In the genomic region with DNA sequence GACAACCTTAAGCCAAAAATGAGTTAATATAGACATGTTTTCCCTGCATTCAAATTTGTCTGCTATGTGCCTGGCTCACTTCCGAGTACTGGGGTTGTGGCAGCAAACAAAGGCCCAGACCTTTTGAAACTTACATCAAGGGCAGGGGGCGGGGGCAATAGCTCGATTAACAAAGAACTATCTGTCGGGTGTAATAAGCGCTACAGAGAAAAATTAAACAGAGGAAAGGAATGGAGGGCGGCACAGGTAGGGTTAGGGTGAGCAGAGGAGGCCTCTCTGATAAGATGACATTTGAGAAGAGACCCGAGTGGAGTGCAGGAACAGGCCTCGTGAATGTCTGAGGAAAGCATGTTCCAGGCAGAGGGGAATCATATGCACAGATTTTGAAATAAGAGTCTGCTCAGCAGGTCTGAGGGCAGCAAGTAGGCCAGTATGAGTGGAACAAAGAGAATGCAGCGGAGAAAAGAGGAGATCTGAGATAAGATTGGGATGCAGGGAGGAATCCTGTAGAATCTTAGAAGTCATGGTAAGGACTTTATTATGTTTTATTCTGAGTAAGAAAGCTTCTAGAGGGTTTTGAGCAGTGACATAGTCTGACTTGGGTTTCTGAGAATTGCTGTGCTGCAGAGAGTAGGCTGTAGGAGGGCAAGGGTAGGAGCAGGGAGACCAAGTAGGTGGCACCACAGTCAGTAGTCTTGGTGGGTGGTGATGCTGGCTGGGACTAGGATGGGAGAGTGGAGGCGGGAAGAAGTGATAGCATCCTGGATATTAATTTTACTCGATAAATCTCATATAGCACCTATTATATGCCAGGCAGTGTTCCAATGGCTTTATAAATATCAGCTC, we compare ENCODE assay signal across 1 cellular context.
A peak's percentile ranks its signal among the peaks of the same experiment; 100 is the strongest.
TF ChIP-seq lines count a peak whose summit lies in the region.

No MANE protein-coding gene starts in this region.

TF ChIP-seq in HepG2, 621 proteins besides CTCF, POLR2A, EP300 and RAD21 (continued from another document and continues in another):
- TF ChIP-seq, protein P1, sequence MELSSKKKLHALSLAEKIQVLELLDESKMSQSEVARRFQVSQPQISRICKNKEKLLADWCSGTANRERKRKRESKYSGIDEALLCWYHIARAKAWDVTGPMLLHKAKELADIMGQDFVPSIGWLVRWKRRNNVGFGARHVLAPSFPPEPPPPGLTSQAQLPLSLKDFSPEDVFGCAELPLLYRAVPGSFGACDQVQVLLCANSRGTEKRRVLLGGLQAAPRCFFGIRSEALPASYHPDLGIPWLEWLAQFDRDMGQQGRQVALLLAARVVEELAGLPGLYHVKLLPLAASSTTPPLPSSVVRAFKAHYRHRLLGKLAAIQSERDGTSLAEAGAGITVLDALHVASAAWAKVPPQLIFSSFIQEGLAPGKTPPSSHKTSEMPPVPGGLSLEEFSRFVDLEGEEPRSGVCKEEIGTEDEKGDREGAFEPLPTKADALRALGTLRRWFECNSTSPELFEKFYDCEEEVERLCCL (CRISPR knock-in tag; IDR thresholded peaks at IDR 0.05; ENCODE audit: borderline replicate concordance): no peak
- TF ChIP-seq NCOA1 (CRISPR knock-in tag; IDR thresholded peaks at IDR 0.05) (0 out of 2 replicates have a peak, but pooled peaks have one; percentile 44), ELF3 (CRISPR knock-in tag; IDR thresholded peaks at IDR 0.05) (0 out of 2 replicates have a peak, but pooled peaks have one; percentile 32), MIER3 (CRISPR knock-in tag; IDR thresholded peaks at IDR 0.05; ENCODE audit: borderline replicate concordance) (peak; percentile 43; the same call in 1 of the 2 replicates), SKI (IDR thresholded peaks at IDR 0.05; ENCODE audit: partially characterized antibody) (peak; percentile 45), SIX1 (CRISPR knock-in tag; IDR thresholded peaks at IDR 0.05; ENCODE audit: borderline replicate concordance) (peak; percentile 87), ISX (CRISPR knock-in tag; conservative IDR thresholded peaks at IDR 0.05) (no peak), SIX4 (CRISPR knock-in tag; IDR thresholded peaks at IDR 0.05) (peak; percentile 77; the same call in 1 of the 2 replicates), TCF7 (IDR thresholded peaks at IDR 0.05; ENCODE audit: low read depth) (peak; percentile 82), RARA (CRISPR knock-in tag; IDR thresholded peaks at IDR 0.05) (peak; percentile 49), ZNF674 (CRISPR knock-in tag; IDR thresholded peaks at IDR 0.05; ENCODE audit: low read depth) (no peak), NKX3-1 (CRISPR knock-in tag; IDR thresholded peaks at IDR 0.05) (no peak), FOXA3 (CRISPR knock-in tag; IDR thresholded peaks at IDR 0.05) (peak; percentile 53; the same call in 1 of the 2 replicates), ZNF432 (CRISPR knock-in tag; IDR thresholded peaks at IDR 0.05; ENCODE audit: borderline replicate concordance) (no peak), ZFX (CRISPR knock-in tag; IDR thresholded peaks at IDR 0.05; ENCODE audit: low read depth) (peak; percentile 70; the same call in 1 of the 2 replicates), THAP11 (CRISPR knock-in tag; IDR thresholded peaks at IDR 0.05) (0 out of 2 replicates have a peak, but pooled peaks have one; percentile 17), ZMYM4 (CRISPR knock-in tag; IDR thresholded peaks at IDR 0.05) (peak; percentile 38), RXRB (CRISPR knock-in tag; IDR thresholded peaks at IDR 0.05; ENCODE audit: borderline replicate concordance) (peak; percentile 26; the same call in 1 of the 2 replicates), NCOA2 (CRISPR knock-in tag; IDR thresholded peaks at IDR 0.05) (peak; percentile 74), ZNF879 (CRISPR knock-in tag; IDR thresholded peaks at IDR 0.05) (no peak), GATA4 (IDR thresholded peaks at IDR 0.05; ENCODE audit: borderline replicate concordance, low read depth) (no peak), ZNF256 (CRISPR knock-in tag; conservative IDR thresholded peaks at IDR 0.05) (0 out of 2 replicates have a peak, but pooled peaks have one; percentile 26), NCOR1 (IDR thresholded peaks at IDR 0.05; ENCODE audit: borderline replicate concordance, low read length) (peak; percentile 45; the same call in 1 of the 2 replicates), ZEB1 (IDR thresholded peaks at IDR 0.05; ENCODE audit: insufficient replicate concordance, low read depth) (peak; percentile 62), ZNF549 (CRISPR knock-in tag; IDR thresholded peaks at IDR 0.05) (no peak), TBX2 (CRISPR knock-in tag; IDR thresholded peaks at IDR 0.05; ENCODE audit: borderline replicate concordance) (peak; percentile 87; the same call in 1 of the 2 replicates), NFE2L1 (CRISPR knock-in tag; IDR thresholded peaks at IDR 0.05; ENCODE audit: borderline replicate concordance) (no peak), BRD4 (CRISPR knock-in tag; IDR thresholded peaks at IDR 0.05) (no peak), SMAD3 (CRISPR knock-in tag; IDR thresholded peaks at IDR 0.05) (peak; percentile 42; the same call in 1 of the 2 replicates), FOXO1 (CRISPR knock-in tag; IDR thresholded peaks at IDR 0.05) (0 out of 2 replicates have a peak, but pooled peaks have one; percentile 22), NR2F2 (IDR thresholded peaks at IDR 0.05; ENCODE audit: borderline replicate concordance, low read depth) (no peak), SP1 (IDR thresholded peaks at IDR 0.05) (no peak), SP1 (CRISPR knock-in tag; IDR thresholded peaks at IDR 0.05) (no peak), SOX5 (CRISPR knock-in tag; IDR thresholded peaks at IDR 0.05; ENCODE audit: borderline replicate concordance) (peak; percentile 74; the same call in 1 of the 2 replicates), CREM (IDR thresholded peaks at IDR 0.05) (peak; percentile 48; the same call in 1 of the 2 replicates), CREM (CRISPR knock-in tag; IDR thresholded peaks at IDR 0.05) (no peak), MED1 (CRISPR knock-in tag; IDR thresholded peaks at IDR 0.05) (peak; percentile 29; the same call in 1 of the 2 replicates), ZNF138 (CRISPR knock-in tag; IDR thresholded peaks at IDR 0.05; ENCODE audit: low read depth) (no peak), KMT2B (CRISPR knock-in tag; IDR thresholded peaks at IDR 0.05) (0 out of 2 replicates have a peak, but pooled peaks have one; percentile 25), RBFOX2 (IDR thresholded peaks at IDR 0.05; ENCODE audit: low read depth, low read length) (no peak), ASH2L (IDR thresholded peaks at IDR 0.05; ENCODE audit: insufficient read length, low read depth, low read length) (peak; percentile 55), ZKSCAN5 (CRISPR knock-in tag; IDR thresholded peaks at IDR 0.05) (no peak), ZNF614 (CRISPR knock-in tag; IDR thresholded peaks at IDR 0.05; ENCODE audit: borderline replicate concordance) (0 out of 2 replicates have a peak, but pooled peaks have one; percentile 22), TSC22D2 (CRISPR knock-in tag; IDR thresholded peaks at IDR 0.05; ENCODE audit: borderline replicate concordance) (no peak), STAT5B (CRISPR knock-in tag; IDR thresholded peaks at IDR 0.05) (no peak), IRF2 (CRISPR knock-in tag; IDR thresholded peaks at IDR 0.05) (peak; percentile 40; the same call in 1 of the 2 replicates), ISL2 (CRISPR knock-in tag; IDR thresholded peaks at IDR 0.05) (0 out of 2 replicates have a peak, but pooled peaks have one; percentile 15), YY1 (IDR thresholded peaks at IDR 0.05; ENCODE audit: insufficient read depth, insufficient replicate concordance, low read depth, low read length) (no peak), POLR2G (IDR thresholded peaks at IDR 0.05; ENCODE audit: low read depth, low read length) (peak; percentile 49; the same call in 1 of the 2 replicates), FOXJ3 (CRISPR knock-in tag; IDR thresholded peaks at IDR 0.05; ENCODE audit: borderline replicate concordance) (no peak), ZNF782 (CRISPR knock-in tag; IDR thresholded peaks at IDR 0.05; ENCODE audit: borderline replicate concordance) (no peak), TEAD3 (CRISPR knock-in tag; optimal IDR thresholded peaks at IDR 0.05; ENCODE audit: borderline replicate concordance) (peak; percentile 19), PITX1 (CRISPR knock-in tag; IDR thresholded peaks at IDR 0.05) (no peak), ETV5 (CRISPR knock-in tag; IDR thresholded peaks at IDR 0.05; ENCODE audit: borderline replicate concordance) (peak; percentile 59; the same call in 1 of the 2 replicates)
- TF ChIP-seq, protein P2, sequence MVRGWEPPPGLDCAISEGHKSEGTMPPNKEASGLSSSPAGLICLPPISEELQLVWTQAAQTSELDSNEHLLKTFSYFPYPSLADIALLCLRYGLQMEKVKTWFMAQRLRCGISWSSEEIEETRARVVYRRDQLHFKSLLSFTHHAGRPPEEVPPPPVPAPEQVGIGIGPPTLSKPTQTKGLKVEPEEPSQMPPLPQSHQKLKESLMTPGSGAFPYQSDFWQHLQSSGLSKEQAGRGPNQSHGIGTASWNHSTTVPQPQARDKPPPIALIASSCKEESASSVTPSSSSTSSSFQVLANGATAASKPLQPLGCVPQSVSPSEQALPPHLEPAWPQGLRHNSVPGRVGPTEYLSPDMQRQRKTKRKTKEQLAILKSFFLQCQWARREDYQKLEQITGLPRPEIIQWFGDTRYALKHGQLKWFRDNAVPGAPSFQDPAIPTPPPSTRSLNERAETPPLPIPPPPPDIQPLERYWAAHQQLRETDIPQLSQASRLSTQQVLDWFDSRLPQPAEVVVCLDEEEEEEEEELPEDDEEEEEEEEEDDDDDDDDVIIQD (CRISPR knock-in tag; IDR thresholded peaks at IDR 0.05; ENCODE audit: low read depth): peak; percentile 73
- TF ChIP-seq, protein P3, sequence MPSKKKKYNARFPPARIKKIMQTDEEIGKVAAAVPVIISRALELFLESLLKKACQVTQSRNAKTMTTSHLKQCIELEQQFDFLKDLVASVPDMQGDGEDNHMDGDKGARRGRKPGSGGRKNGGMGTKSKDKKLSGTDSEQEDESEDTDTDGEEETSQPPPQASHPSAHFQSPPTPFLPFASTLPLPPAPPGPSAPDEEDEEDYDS (CRISPR knock-in tag; IDR thresholded peaks at IDR 0.05): no peak
- TF ChIP-seq, protein P4, sequence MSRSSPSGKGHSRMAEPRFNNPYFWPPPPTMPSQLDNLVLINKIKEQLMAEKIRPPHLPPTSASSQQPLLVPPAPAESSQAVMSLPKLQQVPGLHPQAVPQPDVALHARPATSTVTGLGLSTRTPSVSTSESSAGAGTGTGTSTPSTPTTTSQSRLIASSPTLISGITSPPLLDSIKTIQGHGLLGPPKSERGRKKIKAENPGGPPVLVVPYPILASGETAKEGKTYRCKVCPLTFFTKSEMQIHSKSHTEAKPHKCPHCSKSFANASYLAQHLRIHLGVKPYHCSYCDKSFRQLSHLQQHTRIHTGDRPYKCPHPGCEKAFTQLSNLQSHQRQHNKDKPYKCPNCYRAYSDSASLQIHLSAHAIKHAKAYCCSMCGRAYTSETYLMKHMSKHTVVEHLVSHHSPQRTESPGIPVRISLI (CRISPR knock-in tag; IDR thresholded peaks at IDR 0.05; ENCODE audit: borderline replicate concordance): no peak
- TF ChIP-seq, protein P5, sequence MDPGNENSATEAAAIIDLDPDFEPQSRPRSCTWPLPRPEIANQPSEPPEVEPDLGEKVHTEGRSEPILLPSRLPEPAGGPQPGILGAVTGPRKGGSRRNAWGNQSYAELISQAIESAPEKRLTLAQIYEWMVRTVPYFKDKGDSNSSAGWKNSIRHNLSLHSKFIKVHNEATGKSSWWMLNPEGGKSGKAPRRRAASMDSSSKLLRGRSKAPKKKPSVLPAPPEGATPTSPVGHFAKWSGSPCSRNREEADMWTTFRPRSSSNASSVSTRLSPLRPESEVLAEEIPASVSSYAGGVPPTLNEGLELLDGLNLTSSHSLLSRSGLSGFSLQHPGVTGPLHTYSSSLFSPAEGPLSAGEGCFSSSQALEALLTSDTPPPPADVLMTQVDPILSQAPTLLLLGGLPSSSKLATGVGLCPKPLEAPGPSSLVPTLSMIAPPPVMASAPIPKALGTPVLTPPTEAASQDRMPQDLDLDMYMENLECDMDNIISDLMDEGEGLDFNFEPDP (CRISPR knock-in tag; conservative IDR thresholded peaks at IDR 0.05): peak; percentile 87; the same call in 1 of the 2 replicates
- TF ChIP-seq, protein P6, sequence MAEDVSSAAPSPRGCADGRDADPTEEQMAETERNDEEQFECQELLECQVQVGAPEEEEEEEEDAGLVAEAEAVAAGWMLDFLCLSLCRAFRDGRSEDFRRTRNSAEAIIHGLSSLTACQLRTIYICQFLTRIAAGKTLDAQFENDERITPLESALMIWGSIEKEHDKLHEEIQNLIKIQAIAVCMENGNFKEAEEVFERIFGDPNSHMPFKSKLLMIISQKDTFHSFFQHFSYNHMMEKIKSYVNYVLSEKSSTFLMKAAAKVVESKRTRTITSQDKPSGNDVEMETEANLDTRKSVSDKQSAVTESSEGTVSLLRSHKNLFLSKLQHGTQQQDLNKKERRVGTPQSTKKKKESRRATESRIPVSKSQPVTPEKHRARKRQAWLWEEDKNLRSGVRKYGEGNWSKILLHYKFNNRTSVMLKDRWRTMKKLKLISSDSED (CRISPR knock-in tag; IDR thresholded peaks at IDR 0.05): no peak
- TF ChIP-seq, protein P7, sequence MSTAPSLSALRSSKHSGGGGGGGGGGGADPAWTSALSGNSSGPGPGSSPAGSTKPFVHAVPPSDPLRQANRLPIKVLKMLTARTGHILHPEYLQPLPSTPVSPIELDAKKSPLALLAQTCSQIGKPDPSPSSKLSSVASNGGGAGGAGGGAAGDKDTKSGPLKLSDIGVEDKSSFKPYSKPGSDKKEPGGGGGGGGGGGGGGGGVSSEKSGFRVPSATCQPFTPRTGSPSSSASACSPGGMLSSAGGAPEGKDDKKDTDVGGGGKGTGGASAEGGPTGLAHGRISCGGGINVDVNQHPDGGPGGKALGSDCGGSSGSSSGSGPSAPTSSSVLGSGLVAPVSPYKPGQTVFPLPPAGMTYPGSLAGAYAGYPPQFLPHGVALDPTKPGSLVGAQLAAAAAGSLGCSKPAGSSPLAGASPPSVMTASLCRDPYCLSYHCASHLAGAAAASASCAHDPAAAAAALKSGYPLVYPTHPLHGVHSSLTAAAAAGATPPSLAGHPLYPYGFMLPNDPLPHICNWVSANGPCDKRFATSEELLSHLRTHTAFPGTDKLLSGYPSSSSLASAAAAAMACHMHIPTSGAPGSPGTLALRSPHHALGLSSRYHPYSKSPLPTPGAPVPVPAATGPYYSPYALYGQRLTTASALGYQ (CRISPR knock-in tag; IDR thresholded peaks at IDR 0.05): 0 out of 2 replicates have a peak, but pooled peaks have one; percentile 46
- TF ChIP-seq, protein P8, sequence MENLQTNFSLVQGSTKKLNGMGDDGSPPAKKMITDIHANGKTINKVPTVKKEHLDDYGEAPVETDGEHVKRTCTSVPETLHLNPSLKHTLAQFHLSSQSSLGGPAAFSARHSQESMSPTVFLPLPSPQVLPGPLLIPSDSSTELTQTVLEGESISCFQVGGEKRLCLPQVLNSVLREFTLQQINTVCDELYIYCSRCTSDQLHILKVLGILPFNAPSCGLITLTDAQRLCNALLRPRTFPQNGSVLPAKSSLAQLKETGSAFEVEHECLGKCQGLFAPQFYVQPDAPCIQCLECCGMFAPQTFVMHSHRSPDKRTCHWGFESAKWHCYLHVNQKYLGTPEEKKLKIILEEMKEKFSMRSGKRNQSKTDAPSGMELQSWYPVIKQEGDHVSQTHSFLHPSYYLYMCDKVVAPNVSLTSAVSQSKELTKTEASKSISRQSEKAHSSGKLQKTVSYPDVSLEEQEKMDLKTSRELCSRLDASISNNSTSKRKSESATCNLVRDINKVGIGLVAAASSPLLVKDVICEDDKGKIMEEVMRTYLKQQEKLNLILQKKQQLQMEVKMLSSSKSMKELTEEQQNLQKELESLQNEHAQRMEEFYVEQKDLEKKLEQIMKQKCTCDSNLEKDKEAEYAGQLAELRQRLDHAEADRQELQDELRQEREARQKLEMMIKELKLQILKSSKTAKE (CRISPR knock-in tag; IDR thresholded peaks at IDR 0.05; ENCODE audit: borderline replicate concordance): peak; percentile 59; the same call in 1 of the 2 replicates
